ENCODE assay signal across 25 cellular contexts in the genomic region with DNA sequence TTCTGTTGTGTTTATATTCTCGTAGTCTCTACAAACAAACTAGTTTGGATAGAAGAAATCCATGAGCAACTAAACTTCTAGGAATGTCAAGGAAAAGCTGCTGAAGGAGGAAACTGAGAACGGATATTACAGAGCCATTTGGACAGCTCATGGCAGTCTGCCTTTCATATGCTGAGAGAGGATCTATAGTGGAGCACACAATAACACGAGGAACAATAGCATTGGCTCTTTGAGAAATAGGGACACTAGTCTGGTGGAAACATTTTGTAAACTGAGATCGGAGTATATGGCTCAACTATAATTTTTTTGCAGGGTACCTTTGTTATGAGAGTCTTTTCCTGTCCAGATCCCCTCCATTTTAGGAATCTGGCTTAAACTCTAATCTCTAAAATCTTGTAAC.
A peak's percentile ranks its signal among the peaks of the same experiment; 100 is the strongest.
DNase-seq lines count a peak whose midpoint lies in the region; FAIRE-seq and TF ChIP-seq lines count a peak whose summit lies in the region.
"Had no signal": no experiment of that assay in that cellular context is flagged by ENCODE, and none has a peak within 500 bp of the region (broad histone marks: within the 10 kb centered on the region; RNA-seq: fewer than 3 reads in every experiment).

No MANE protein-coding gene starts in this region.

- no peaks in the 10 kb centered on the region for H3K27me3 Mint-ChIP-seq in osteocyte (ENCODE audit: unreplicated experiment)

- no peak for DNase-seq in D721Med (ENCODE audit: insufficient read length, low spot score)
- peak; percentile 36 to 93 for DNase-seq in HAP-1 (ENCODE audit: low spot score in 2 of 2)
- no peak for DNase-seq in WERI-Rb-1
- peak; percentile 26 for DNase-seq in iPS-NIHi11 (ENCODE audit: low spot score)
- DNase-seq in GDM1 (lab: John Stamatoyannopoulos, UW), result no peak
- no peak for DNase-seq in osteocyte (ENCODE audit: extremely low spot score, unreplicated experiment)
- no peak for DNase-seq in NOMO-1 treated with DMSO at 0.1 percent for 48 hours (lab: John Stamatoyannopoulos, UW; ENCODE audit: unreplicated experiment)
- DNase-seq: 8988T; ACHN; AML-193; BE2C; Calu3; CD4-positive, alpha-beta memory T cell; COR-L47; DMS153; DND-41; GM23248; H9; HFFc6 had no signal

- H3K27ac Mint-ChIP-seq in osteocyte (ENCODE audit: unreplicated experiment), result no peak overlapping the region
- H3K27ac Mint-ChIP-seq: CD14-positive monocyte; CD4-positive, alpha-beta memory T cell; H9; HFFc6 had no signal

- H3K4me3 ChIP-seq in HAP-1 (no peak overlapping the region), WERI-Rb-1 (ENCODE audit: low read depth, low read length) (no peak overlapping the region; the same call in 1 of the 2 replicates)
- H3K4me3 ChIP-seq: A549; BLaER1 treated with 17β-estradiol and CSF1 and Interleukin-3, amounts not matched to agents 10 nM and 100 nM; GM12878; GM23248 had no signal

- FAIRE-seq in D721Med (lab: Jason Lieb, UNC), result peak; percentile 32
- FAIRE-seq: A549, G401.6, GM19239 had no signal

- H3K27ac ChIP-seq in WERI-Rb-1, result peak overlapping the region; percentile 48
- H3K27ac ChIP-seq: A549; BLaER1 treated with 17β-estradiol and CSF1 and Interleukin-3, amounts not matched to agents 10 nM and 100 nM; GM23248 had no signal

- H3K9me3 Mint-ChIP-seq in osteocyte (ENCODE audit: unreplicated experiment), result no peaks in the 10 kb centered on the region

- in situ Hi-C loops in HAP-1 (cut with MboI; ENCODE audit: low sequenced_read_pairs), result loop anchor here (25.0 kb wide), 2 partner anchors 602 to 727 kb away; no protein-coding TSS in a partner anchor

- H3K4me1 Mint-ChIP-seq in osteocyte (ENCODE audit: unreplicated experiment), result peaks cover 5% of the 10 kb centered on the region
- H3K4me1 Mint-ChIP-seq: CD14-positive monocyte; CD4-positive, alpha-beta memory T cell had no signal

- H3K36me3 ChIP-seq in HAP-1 (replicated peaks), result no peaks in the 10 kb centered on the region
- no peaks in the 10 kb centered on the region for H3K36me3 ChIP-seq in WERI-Rb-1
- H3K36me3 ChIP-seq: BE2C; BLaER1 treated with 17β-estradiol and CSF1 and Interleukin-3, amounts not matched to agents 10 nM and 100 nM had no signal

- H3K4me3 Mint-ChIP-seq in osteocyte (ENCODE audit: unreplicated experiment), result no peak overlapping the region
- H3K4me3 Mint-ChIP-seq: CD14-positive monocyte; CD4-positive, alpha-beta memory T cell; H9; HFFc6 had no signal

- H3K4me1 ChIP-seq in HAP-1, result peaks cover 17% of the 10 kb centered on the region
- H3K4me1 ChIP-seq: A549 had no signal

- H3K9me3 ChIP-seq in HAP-1 (no peaks in the 10 kb centered on the region), WERI-Rb-1 (ENCODE audit: severe bottlenecking) (no peaks in the 10 kb centered on the region)
- H3K9me3 ChIP-seq: A549; BE2C; BLaER1 treated with 17β-estradiol and CSF1 and Interleukin-3, amounts not matched to agents 10 nM and 100 nM had no signal

- H3K27me3 ChIP-seq in HAP-1 (ENCODE audit: low read depth) (peaks cover 10% of the 10 kb centered on the region; the same call in 1 of the 2 replicates), WERI-Rb-1 (ENCODE audit: insufficient read depth, low read depth, severe bottlenecking) (no peaks in the 10 kb centered on the region)
- H3K27me3 ChIP-seq: BE2C; BLaER1 treated with 17β-estradiol and CSF1 and Interleukin-3, amounts not matched to agents 10 nM and 100 nM had no signal

- no peak for TF ChIP-seq CTCF in D721Med (IDR thresholded peaks at IDR 0.05; ENCODE audit: insufficient read depth, missing control alignments)
- no peak for TF ChIP-seq CTCF in WERI-Rb-1 (IDR thresholded peaks at IDR 0.05; ENCODE audit: low read depth, low read length)
- no peak for TF ChIP-seq CTCF in osteocyte (IDR thresholded peaks at IDR 0.05)

- H3K36me3 Mint-ChIP-seq in osteocyte (ENCODE audit: unreplicated experiment), result peaks cover 5% of the 10 kb centered on the region
- H3K36me3 Mint-ChIP-seq: CD14-positive monocyte; CD4-positive, alpha-beta memory T cell had no signal

Comparison
In these comparisons a context has a peak if more than half of its experiments do, and no peak if none do; other contexts are left out.
1. DNase-seq: peak in HAP-1 (2 of 2) and iPS-NIHi11 (single experiment); none in D721Med (single experiment), WERI-Rb-1 (single experiment), GDM1 (single experiment), osteocyte (single experiment) and NOMO-1 treated with DMSO at 0.1 percent for 48 hours (single experiment).